Comparison of ENCODE assay signal across 21 cellular contexts in genomic region chr7:23547662-23548061, GRCh38.
"Had no signal": no experiment of that assay in that cellular context is flagged by ENCODE, and none has a peak within 500 bp of the region (broad histone marks: within the 10 kb centered on the region; RNA-seq: fewer than 3 reads in every experiment).

No MANE protein-coding gene starts in this region.

- H3K4me1 ChIP-seq: ascending aorta had no signal

- H3K27me3 Mint-ChIP-seq: activated B cell treated with CpG ODN at 0.5 μM for 24 hours; activated CD4-positive, alpha-beta memory T cell treated with anti-CD3 and anti-CD28 coated beads for 36 hours; activated CD8-positive, alpha-beta T cell treated with anti-CD3 and anti-CD28 coated beads for 36 hours; activated naive CD4-positive, alpha-beta T cell treated with anti-CD3 and anti-CD28 coated beads, Interleukin-2, amount 50 U/mL, for 24 hours; activated naive CD8-positive, alpha-beta T cell; activated naive CD8-positive, alpha-beta T cell treated with anti-CD3 and anti-CD28 coated beads, Interleukin-2, amount 10 ng/mL, durations not matched to agents 7 days and 5 days; activated naive CD8-positive, alpha-beta T cell treated with anti-CD3 and anti-CD28 coated beads, Interleukin-2, amount 50 U/mL, for 24 hours; central memory CD8-positive, alpha-beta T cell had no signal

- FAIRE-seq: bronchial epithelial cell had no signal

- H3K9me3 ChIP-seq: ascending aorta had no signal

- H3K27ac ChIP-seq: ascending aorta, cardiac muscle cell, VCaP had no signal

- DNase-seq: activated gamma-delta T cell had no signal

- H3K27ac Mint-ChIP-seq: activated B cell treated with CpG ODN at 0.5 μM for 24 hours; activated CD4-positive, alpha-beta memory T cell treated with anti-CD3 and anti-CD28 coated beads for 36 hours; activated CD4-positive, alpha-beta T cell treated with anti-CD3 and anti-CD28 coated beads, Interleukin-2, amount 10 ng/mL, durations not matched to agents 24 days and 14 days; activated CD8-positive, alpha-beta T cell treated with anti-CD3 and anti-CD28 coated beads for 36 hours; activated naive CD4-positive, alpha-beta T cell treated with anti-CD3 and anti-CD28 coated beads, Interleukin-2, amount 10 ng/mL, durations not matched to agents 7 days and 5 days; activated naive CD4-positive, alpha-beta T cell treated with anti-CD3 and anti-CD28 coated beads, Interleukin-2, amount 50 U/mL, for 24 hours; activated naive CD8-positive, alpha-beta T cell; activated naive CD8-positive, alpha-beta T cell treated with anti-CD3 and anti-CD28 coated beads, Interleukin-2, amount 10 ng/mL, durations not matched to agents 7 days and 5 days; activated naive CD8-positive, alpha-beta T cell treated with anti-CD3 and anti-CD28 coated beads, Interleukin-2, amount 50 U/mL, for 24 hours; activated T-cell treated with anti-CD3 and anti-CD28 coated beads, Interleukin-2, amount 50 U/mL, for 72 hours; activated T-helper 1 cell treated with anti-CD3 and anti-CD28 coated beads, Interleukin-12 subunit alpha, Interleukin-12 subunit beta, Interleukin-2, Interleukin-4 antibody, amounts not matched to agents 30 ng/mL and 10 ng/mL and 1 ng/mL, durations not matched to agents 14 hours and 24 hours and 36 hours; activated T-helper 2 cell treated with anti-CD3 and anti-CD28 coated beads, Interferon-gamma antibody, Interleukin-2, Interleukin-4, amounts not matched to agents 10 μg/mL and 5 μg/mL and 100 μg/mL, durations not matched to agents 14 hours and 24 hours and 36 hours; brain; T-helper 2 cell treated with Interferon-gamma antibody and Interleukin-4, amounts not matched to agents 5 μg/mL and 100 μg/mL, for 36 hours had no signal

- H3K4me1 Mint-ChIP-seq: central memory CD8-positive, alpha-beta T cell had no signal

- H3K36me3 ChIP-seq: ascending aorta, cardiac muscle cell had no signal

- H3K4me3 ChIP-seq: ascending aorta, cardiac muscle cell had no signal

- H3K4me3 Mint-ChIP-seq: activated B cell treated with CpG ODN at 0.5 μM for 24 hours; activated CD4-positive, alpha-beta memory T cell treated with anti-CD3 and anti-CD28 coated beads for 36 hours; activated CD4-positive, alpha-beta T cell treated with anti-CD3 and anti-CD28 coated beads, Interleukin-2, amount 10 ng/mL, durations not matched to agents 24 days and 14 days; activated CD8-positive, alpha-beta T cell treated with anti-CD3 and anti-CD28 coated beads for 36 hours; activated naive CD4-positive, alpha-beta T cell treated with anti-CD3 and anti-CD28 coated beads, Interleukin-2, amount 10 ng/mL, durations not matched to agents 7 days and 5 days; activated naive CD4-positive, alpha-beta T cell treated with anti-CD3 and anti-CD28 coated beads, Interleukin-2, amount 50 U/mL, for 24 hours; activated naive CD8-positive, alpha-beta T cell; activated naive CD8-positive, alpha-beta T cell treated with anti-CD3 and anti-CD28 coated beads, Interleukin-2, amount 50 U/mL, for 24 hours; activated T-cell treated with anti-CD3 and anti-CD28 coated beads, Interleukin-2, amount 50 U/mL, for 4 hours; activated T-cell treated with anti-CD3 and anti-CD28 coated beads, Interleukin-2, amount 50 U/mL, for 72 hours; activated T-helper 1 cell treated with anti-CD3 and anti-CD28 coated beads, Interleukin-12 subunit alpha, Interleukin-12 subunit beta, Interleukin-2, Interleukin-4 antibody, amounts not matched to agents 30 ng/mL and 10 ng/mL and 1 ng/mL, durations not matched to agents 14 hours and 24 hours and 36 hours; brain; central memory CD8-positive, alpha-beta T cell; T-helper 2 cell treated with Interferon-gamma antibody and Interleukin-4, amounts not matched to agents 5 μg/mL and 100 μg/mL, for 36 hours had no signal

- H3K27me3 ChIP-seq: ascending aorta, cardiac muscle cell had no signal

- H3K36me3 Mint-ChIP-seq: activated CD4-positive, alpha-beta memory T cell treated with anti-CD3 and anti-CD28 coated beads for 36 hours; activated naive CD4-positive, alpha-beta T cell treated with anti-CD3 and anti-CD28 coated beads, Interleukin-2, amount 10 ng/mL, durations not matched to agents 7 days and 5 days; activated naive CD4-positive, alpha-beta T cell treated with anti-CD3 and anti-CD28 coated beads, Interleukin-2, amount 50 U/mL, for 24 hours; activated naive CD8-positive, alpha-beta T cell; activated naive CD8-positive, alpha-beta T cell treated with anti-CD3 and anti-CD28 coated beads, Interleukin-2, amount 10 ng/mL, durations not matched to agents 7 days and 5 days; brain had no signal

- H3K9me3 Mint-ChIP-seq: activated B cell treated with CpG ODN at 0.5 μM for 24 hours; activated CD4-positive, alpha-beta memory T cell treated with anti-CD3 and anti-CD28 coated beads for 36 hours; activated CD4-positive, alpha-beta T cell treated with anti-CD3 and anti-CD28 coated beads, Interleukin-2, amount 10 ng/mL, durations not matched to agents 24 days and 14 days; activated CD8-positive, alpha-beta T cell treated with anti-CD3 and anti-CD28 coated beads for 36 hours; activated naive CD4-positive, alpha-beta T cell treated with anti-CD3 and anti-CD28 coated beads, Interleukin-2, amount 10 ng/mL, durations not matched to agents 7 days and 5 days; activated naive CD4-positive, alpha-beta T cell treated with anti-CD3 and anti-CD28 coated beads, Interleukin-2, amount 50 U/mL, for 24 hours; activated naive CD8-positive, alpha-beta T cell treated with anti-CD3 and anti-CD28 coated beads, Interleukin-2, amount 10 ng/mL, durations not matched to agents 7 days and 5 days; activated naive CD8-positive, alpha-beta T cell treated with anti-CD3 and anti-CD28 coated beads, Interleukin-2, amount 50 U/mL, for 24 hours; activated T-cell treated with anti-CD3 and anti-CD28 coated beads, Interleukin-2, amount 50 U/mL, for 4 hours; activated T-cell treated with anti-CD3 and anti-CD28 coated beads, Interleukin-2, amount 50 U/mL, for 72 hours; activated T-helper 1 cell treated with anti-CD3 and anti-CD28 coated beads, Interleukin-12 subunit alpha, Interleukin-12 subunit beta, Interleukin-2, Interleukin-4 antibody, amounts not matched to agents 30 ng/mL and 10 ng/mL and 1 ng/mL, durations not matched to agents 14 hours and 24 hours and 36 hours; activated T-helper 2 cell treated with anti-CD3 and anti-CD28 coated beads, Interferon-gamma antibody, Interleukin-2, Interleukin-4, amounts not matched to agents 10 μg/mL and 5 μg/mL and 100 μg/mL, durations not matched to agents 14 hours and 24 hours and 36 hours; central memory CD8-positive, alpha-beta T cell; T-helper 2 cell treated with Interferon-gamma antibody and Interleukin-4, amounts not matched to agents 5 μg/mL and 100 μg/mL, for 36 hours had no signal
